ENCODE assay signal across 1 cellular context in genomic region chr10:48658243-48658888, GRCh38.
TF ChIP-seq lines count a peak whose summit lies in the region.

No MANE protein-coding gene starts in this region.

TF ChIP-seq in GM12878, 131 proteins besides CTCF, POLR2A, EP300 and RAD21 (continued from another document):
- no peak for TF ChIP-seq E2F4 (IDR thresholded peaks at IDR 0.05; ENCODE audit: low read depth, low read length)
- TF ChIP-seq MYC (IDR thresholded peaks at IDR 0.05; ENCODE audit: insufficient read depth, insufficient read length, insufficient replicate concordance, low read length, severe bottlenecking): no peak
- no peak for TF ChIP-seq HDAC6 (IDR thresholded peaks at IDR 0.05; ENCODE audit: unreplicated experiment)
- no peak for TF ChIP-seq BCLAF1 (IDR thresholded peaks at IDR 0.05)
- TF ChIP-seq YY1 (IDR thresholded peaks at IDR 0.05; ENCODE audit: low read depth, low read length): peak; percentile 60; the same call in 1 of the 2 replicates
- TF ChIP-seq ZNF217 (IDR thresholded peaks at IDR 0.05): no peak
- peak; percentile 89 for TF ChIP-seq SMC3 (IDR thresholded peaks at IDR 0.05; ENCODE audit: borderline replicate concordance, low read length)
- TF ChIP-seq FOXK2 (IDR thresholded peaks at IDR 0.05): no peak
- TF ChIP-seq CEBPB (IDR thresholded peaks at IDR 0.05; ENCODE audit: borderline replicate concordance in 1 of 2, low read depth in 2 of 2, low read length in 2 of 2): no peak
- TF ChIP-seq GABPA (IDR thresholded peaks at IDR 0.05; ENCODE audit: low read depth): no peak
- no peak for TF ChIP-seq MYB (IDR thresholded peaks at IDR 0.05; ENCODE audit: borderline replicate concordance, low read depth, low read length)
- no peak for TF ChIP-seq FOS (IDR thresholded peaks at IDR 0.05; ENCODE audit: borderline replicate concordance, extremely low read depth, insufficient read length)
- TF ChIP-seq TARDBP (IDR thresholded peaks at IDR 0.05; ENCODE audit: borderline replicate concordance): no peak
- TF ChIP-seq SUZ12 (IDR thresholded peaks at IDR 0.05; ENCODE audit: unreplicated experiment): no peak
- TF ChIP-seq HCFC1 (IDR thresholded peaks at IDR 0.05; ENCODE audit: low read length): no peak
- TF ChIP-seq POLR2AphosphoS2 (IDR thresholded peaks at IDR 0.05; ENCODE audit: low read depth, low read length): no peak
- TF ChIP-seq BHLHE40 (IDR thresholded peaks at IDR 0.05; ENCODE audit: borderline replicate concordance in 1 of 2, low read depth in 2 of 2, low read length in 1 of 2): peak in 1 of 2 experiments; percentile 30; a peak in 1 of 4 replicates
